Comparison of ENCODE assay signal across 8 cellular contexts in the genomic region with DNA sequence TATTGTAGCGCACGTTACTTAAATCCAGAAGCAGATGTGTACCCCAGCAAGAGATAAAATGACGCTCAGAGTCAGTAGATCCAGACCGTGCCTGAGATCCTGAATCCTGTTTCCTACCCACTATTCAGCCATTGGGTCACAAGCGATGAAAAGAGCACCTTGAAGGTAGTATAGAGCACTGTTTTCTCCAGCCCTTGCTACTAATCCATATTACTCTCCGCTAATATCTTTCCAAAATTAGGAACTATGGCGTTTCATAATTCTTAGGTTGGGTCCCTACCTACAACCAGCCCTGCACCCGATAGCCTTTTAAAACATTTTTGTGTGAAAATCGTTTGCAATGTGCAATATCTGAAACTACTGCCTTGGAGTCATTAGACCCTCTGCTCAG. TPM values are rescaled to one million over a fixed set of nuclear protein-coding genes. Genes with fewer than 3 reads are reported as not detected.
A peak's percentile ranks its signal among the peaks of the same experiment; 100 is the strongest.
DNase-seq lines count a peak whose midpoint lies in the region; ATAC-seq and TF ChIP-seq lines count a peak whose summit lies in the region.

No MANE protein-coding gene starts in this region.

- TF ChIP-seq CTCF in brain microvascular endothelial cell (IDR thresholded peaks at IDR 0.05; ENCODE audit: low read depth, low read length, missing control alignments) (no peak), lower lobe of right lung (IDR thresholded peaks at IDR 0.05) (no peak), uterus (IDR thresholded peaks at IDR 0.05) (peak in 1 of 4 experiments; percentile 8)

- peak overlapping the region; percentile 72 for H3K27ac ChIP-seq in brain microvascular endothelial cell
- peak overlapping the region; percentile 88 for H3K27ac ChIP-seq in lower lobe of right lung
- H3K27ac ChIP-seq in uterus = peak overlapping the region; percentile 88 to 90

- no peak for DNase-seq in activated T-cell treated with anti-CD3 and anti-CD28 coated beads, Interleukin-2, amount 50 U/mL, for 72 hours
- no peak for DNase-seq in activated T-cell treated with anti-CD3 and anti-CD28 coated beads, Interleukin-2, amount 50 U/mL, for 1 hour
- DNase-seq in brain microvascular endothelial cell (no peak), lower lobe of right lung (no peak), uterus (no peak), NCI-H187 treated with DMSO at 0.1 percent for 48 hours (lab: John Stamatoyannopoulos, UW) (no peak), kidney glomerular epithelial cell (lab: John Stamatoyannopoulos, UW) (no peak)

- no peaks in the 10 kb centered on the region for H3K27me3 Mint-ChIP-seq in activated T-cell treated with anti-CD3 and anti-CD28 coated beads, Interleukin-2, amount 50 U/mL, for 72 hours (ENCODE audit: low read depth)

- intact Hi-C loops in lower lobe of right lung (cut with DNase I) (no loop called here), uterus (cut with DNase I; ENCODE audit: low total_unique reads) (no loop called here)

- no peak for ATAC-seq in activated T-cell treated with anti-CD3 and anti-CD28 coated beads, Interleukin-2, amount 50 U/mL, for 72 hours (replicated peaks in 1 of 2)
- ATAC-seq in HG03442 (IDR thresholded peaks at IDR 0.05; ENCODE audit: unreplicated experiment) = peak; percentile 5
- ATAC-seq in lower lobe of right lung = peak; percentile 1 to 18

- H3K4me1 ChIP-seq in lower lobe of right lung = peaks cover 20% of the 10 kb centered on the region
- peaks cover 0 to 5% of the 10 kb centered on the region in 2 donors for H3K4me1 ChIP-seq in uterus

- H3K4me3 ChIP-seq in brain microvascular endothelial cell (ENCODE audit: low read depth, low read length) (peak overlapping the region; percentile 98), lower lobe of right lung (peak overlapping the region; percentile 74), uterus (peak overlapping the region; percentile 75 to 82)

- peaks cover 4 to 8% of the 10 kb centered on the region in 2 donors for H3K9me3 Mint-ChIP-seq in activated T-cell treated with anti-CD3 and anti-CD28 coated beads, Interleukin-2, amount 50 U/mL, for 72 hours

- H3K4me3 Mint-ChIP-seq in activated T-cell treated with anti-CD3 and anti-CD28 coated beads, Interleukin-2, amount 50 U/mL, for 72 hours = peak overlapping the region; percentile 100

- H3K27ac Mint-ChIP-seq in activated T-cell treated with anti-CD3 and anti-CD28 coated beads, Interleukin-2, amount 50 U/mL, for 72 hours = peak overlapping the region; percentile 99

- H3K27me3 ChIP-seq in brain microvascular endothelial cell (replicated peaks) (no peaks in the 10 kb centered on the region), lower lobe of right lung (ENCODE audit: low read depth) (no peaks in the 10 kb centered on the region), uterus (no peaks in the 10 kb centered on the region)

- in situ Hi-C loops in brain microvascular endothelial cell (cut with HindIII; ENCODE audit: low pct_ligation_motif_present, low sequenced_read_pairs) = no loop called here

- peaks cover 9 to 44% of the 10 kb centered on the region in 2 donors for H3K36me3 Mint-ChIP-seq in activated T-cell treated with anti-CD3 and anti-CD28 coated beads, Interleukin-2, amount 50 U/mL, for 72 hours (ENCODE audit: insufficient read depth in 2 of 2)

- H3K4me1 Mint-ChIP-seq in activated T-cell treated with anti-CD3 and anti-CD28 coated beads, Interleukin-2, amount 50 U/mL, for 72 hours (ENCODE audit: low read depth) = peaks cover 50% of the 10 kb centered on the region

- no peak for TF ChIP-seq POLR2A in uterus (IDR thresholded peaks at IDR 0.05)

- H3K9me3 ChIP-seq in lower lobe of right lung = no peaks in the 10 kb centered on the region
- no peaks in the 10 kb centered on the region for H3K9me3 ChIP-seq in uterus

- H3K36me3 ChIP-seq in brain microvascular endothelial cell (replicated peaks) = peaks cover 3% of the 10 kb centered on the region
- H3K36me3 ChIP-seq in lower lobe of right lung = peaks cover 23% of the 10 kb centered on the region
- H3K36me3 ChIP-seq in uterus = no peaks in the 10 kb centered on the region

RNA-seq across cellular contexts. Expression of gene BTD, which starts 0.6 kb away (rescaled TPM):
- total RNA-seq in activated T-cell treated with anti-CD3 and anti-CD28 coated beads, Interleukin-2, amount 50 U/mL, for 72 hours = 10 to 100 TPM in 1 of 2 donors, 1 to 10 TPM in 1; 5.9 to 11.0 TPM
- 24.2 TPM for total RNA-seq in lower lobe of right lung
- 10 to 100 TPM in 3 of 4 donors, 1 to 10 TPM in 1; 6.5 to 31.3 (median 21.5) TPM for total RNA-seq in uterus

RNA-seq across cellular contexts. Expression of gene HACL1, which starts 0.8 kb away (rescaled TPM):
- 10 to 100 TPM; 25.2 to 25.9 TPM for total RNA-seq in activated T-cell treated with anti-CD3 and anti-CD28 coated beads, Interleukin-2, amount 50 U/mL, for 72 hours
- 21.2 TPM for total RNA-seq in lower lobe of right lung
- 10 to 100 TPM; 18.5 to 93.0 (median 25.7) TPM for total RNA-seq in uterus

Comparison
In these comparisons a context has a peak if more than half of its experiments do, and no peak if none do; other contexts are left out.
1. ATAC-seq: peak in HG03442 (single experiment) and lower lobe of right lung (2 of 2); none in activated T-cell treated with anti-CD3 and anti-CD28 coated beads, Interleukin-2, amount 50 U/mL, for 72 hours (0 of 2).
2. Peak in every context shown above with its lines, with median percentiles within 50 percentile points of each other: H3K27ac ChIP-seq and H3K4me3 ChIP-seq.